ENCODE assay signal across 27 cellular contexts in genomic region chr1:231016966-231017365, GRCh38. TPM values are rescaled to one million over a fixed set of nuclear protein-coding genes. Genes with fewer than 3 reads are reported as not detected.
DNase-seq lines count a peak whose midpoint lies in the region; ATAC-seq, FAIRE-seq and TF ChIP-seq lines count a peak whose summit lies in the region.
"Had no signal": no experiment of that assay in that cellular context is flagged by ENCODE, and none has a peak within 500 bp of the region (broad histone marks: within the 10 kb centered on the region; RNA-seq: fewer than 3 reads in every experiment).

No MANE protein-coding gene starts in this region.

- H3K4me1 ChIP-seq in keratinocyte (ENCODE audit: control insufficient read depth, extremely low read depth, insufficient read depth, low read length) = peaks cover 53% of the 10 kb centered on the region
- H3K4me1 ChIP-seq: BLaER1 had no signal

- H3K27ac Mint-ChIP-seq in T-helper 17 cell = no peak overlapping the region
- no peak overlapping the region for H3K27ac Mint-ChIP-seq in activated naive CD8-positive, alpha-beta T cell treated with anti-CD3 and anti-CD28 coated beads for 36 hours
- H3K27ac Mint-ChIP-seq: CD4-positive, CD25-positive, alpha-beta regulatory T cell had no signal

- no peaks in the 10 kb centered on the region for H4K20me1 ChIP-seq in keratinocyte (ENCODE audit: control insufficient read depth, extremely low read depth, insufficient read depth, low read length)
- H4K20me1 ChIP-seq: BLaER1 had no signal

- H2AFZ ChIP-seq in keratinocyte (ENCODE audit: control insufficient read depth, low read length) = peak overlapping the region; percentile 34
- H2AFZ ChIP-seq: PC-9 had no signal

- no peak for TF ChIP-seq CTCF in AG04450 (IDR thresholded peaks at IDR 0.05; ENCODE audit: low read depth, low read length)
- no peak for TF ChIP-seq CTCF in keratinocyte (optimal IDR thresholded peaks at IDR 0.05 in 1 of 3, IDR thresholded peaks at IDR 0.05 in 1 of 3, conservative IDR thresholded peaks at IDR 0.05 in 1 of 3; ENCODE audit: extremely low read depth in 1 of 3, insufficient read depth in 2 of 3, low read length in 3 of 3)

- H3K79me2 ChIP-seq in keratinocyte (ENCODE audit: control insufficient read depth, insufficient read depth, low read length) = no peaks in the 10 kb centered on the region

- peaks cover 2% of the 10 kb centered on the region for H3K36me3 Mint-ChIP-seq in T-helper 17 cell (ENCODE audit: low read depth)
- H3K36me3 Mint-ChIP-seq in activated naive CD8-positive, alpha-beta T cell treated with anti-CD3 and anti-CD28 coated beads for 36 hours = peaks cover 3% of the 10 kb centered on the region

- peak overlapping the region; percentile 80 for H3K4me2 ChIP-seq in keratinocyte (ENCODE audit: control insufficient read depth, extremely low read depth, insufficient read depth, low read depth, low read length)
- H3K4me2 ChIP-seq: BLaER1, PC-9 had no signal

- H3K36me3 ChIP-seq in keratinocyte (ENCODE audit: control insufficient read depth in 2 of 2, extremely low read depth in 1 of 2, insufficient read depth in 2 of 2, low read length in 2 of 2) = no peaks in the 10 kb centered on the region

- POLR2A ChIA-PET in AG04450 (lab: Yijun Ruan, JAX) = no interaction called here

- H3K27me3 Mint-ChIP-seq in T-helper 17 cell = no peaks in the 10 kb centered on the region
- no peaks in the 10 kb centered on the region for H3K27me3 Mint-ChIP-seq in activated naive CD8-positive, alpha-beta T cell treated with anti-CD3 and anti-CD28 coated beads for 36 hours
- H3K27me3 Mint-ChIP-seq: CD4-positive, CD25-positive, alpha-beta regulatory T cell had no signal

- no peaks in the 10 kb centered on the region for H3K9me3 ChIP-seq in AG04450 (ENCODE audit: control insufficient read depth, insufficient read depth, low read length)
- no peaks in the 10 kb centered on the region for H3K9me3 ChIP-seq in T-helper 17 cell (ENCODE audit: control insufficient read depth, low read length, poor library complexity, severe bottlenecking)
- H3K9me3 ChIP-seq in keratinocyte (ENCODE audit: control insufficient read depth, low read depth, low read length) = no peaks in the 10 kb centered on the region
- H3K9me3 ChIP-seq: BLaER1 had no signal

- ATAC-seq in T-helper 17 cell = no peak
- ATAC-seq: HCT116, HepG2 had no signal

- H3K27me3 ChIP-seq in AG04450 (ENCODE audit: control insufficient read depth, insufficient read depth, low read length) (no peaks in the 10 kb centered on the region), keratinocyte (ENCODE audit: control insufficient read depth, extremely low read depth, insufficient read depth, low read length) (no peaks in the 10 kb centered on the region)
- H3K27me3 ChIP-seq: BLaER1 had no signal

- FAIRE-seq in keratinocyte (lab: Jason Lieb, UNC) = peak; percentile 96
- FAIRE-seq: GM12892, GM19239, HepG2 had no signal

- dilution Hi-C loops in keratinocyte (cut with MboI; ENCODE audit: extremely low pct_ligation_motif_present, low sequenced_read_pairs) = no loop called here

- H3K27ac ChIP-seq in AG04450 (ENCODE audit: low read depth, low read length) = peak overlapping the region; percentile 31
- peak overlapping the region; percentile 76 for H3K27ac ChIP-seq in epithelial cell of prostate
- peak overlapping the region; percentile 95 for H3K27ac ChIP-seq in keratinocyte (ENCODE audit: control insufficient read depth, insufficient read depth, low read length)
- H3K27ac ChIP-seq: BLaER1, PC-9 had no signal

- H3K9me1 ChIP-seq in keratinocyte (ENCODE audit: control insufficient read depth, extremely low read depth, insufficient read depth, low read length) = no peaks in the 10 kb centered on the region

- H3K9ac ChIP-seq in keratinocyte (ENCODE audit: control insufficient read depth, extremely low read depth, insufficient read depth, low read length) = peak overlapping the region; percentile 63
- H3K9ac ChIP-seq: BLaER1 had no signal

- CTCF ChIA-PET in AG04450 (lab: Charles Lee) = no interaction called here

- H3K4me3 Mint-ChIP-seq in T-helper 17 cell = peak overlapping the region; percentile 12
- H3K4me3 Mint-ChIP-seq in activated naive CD8-positive, alpha-beta T cell treated with anti-CD3 and anti-CD28 coated beads for 36 hours = no peak overlapping the region
- H3K4me3 Mint-ChIP-seq: CD4-positive, CD25-positive, alpha-beta regulatory T cell had no signal

- H3K9me3 Mint-ChIP-seq in activated naive CD8-positive, alpha-beta T cell treated with anti-CD3 and anti-CD28 coated beads for 36 hours = no peaks in the 10 kb centered on the region
- H3K9me3 Mint-ChIP-seq: CD4-positive, CD25-positive, alpha-beta regulatory T cell had no signal

- H3K4me3 ChIP-seq in AG04450 (ENCODE audit: low read depth, low read length) (no peak overlapping the region), keratinocyte (ENCODE audit: control insufficient read depth in 2 of 3, extremely low read depth in 1 of 3, insufficient read depth in 2 of 3, low read depth in 1 of 3, low read length in 3 of 3) (peak overlapping the region in 1 of 3 experiments; percentile 19)
- H3K4me3 ChIP-seq: BLaER1, PC-9 had no signal

- no peak for DNase-seq in AG04450 (ENCODE audit: low read depth, low spot score)
- no peak for DNase-seq in T-helper 17 cell
- DNase-seq in epithelial cell of prostate (ENCODE audit: low read depth, low spot score) = peak; percentile 60
- peak; percentile 82 for DNase-seq in keratinocyte (ENCODE audit: low read depth, low spot score)
- no peak for DNase-seq in NCI-H187 treated with DMSO at 0.1 percent for 48 hours (lab: John Stamatoyannopoulos, UW)
- DNase-seq in AML-193 (lab: John Stamatoyannopoulos, UW) = no peak
- no peak for DNase-seq in activated CD8-positive, alpha-beta memory T cell treated with anti-CD3 and anti-CD28 coated beads, Interleukin-2, amount 50 U/mL, for 4 hours
- DNase-seq in activated naive CD8-positive, alpha-beta T cell treated with anti-CD3 and anti-CD28 coated beads for 36 hours = no peak
- DNase-seq: 8988T; CD4-positive, CD25-positive, alpha-beta regulatory T cell; DMS153; DND-41; Kasumi-1; MV-4-11; NCI-H1105; NCI-H1436 treated with DMSO at 0.1 percent for 48 hours; NCI-H1930; NCI-H446; NCI-H82; NK-92 treated with Interleukin-12 subunit alpha and Interleukin-12 subunit beta, amount 100 ng/mL, for 24 hours; PC-9; SHP77 had no signal

- peaks cover 4% of the 10 kb centered on the region for H3K4me1 Mint-ChIP-seq in T-helper 17 cell
- peaks cover 5% of the 10 kb centered on the region for H3K4me1 Mint-ChIP-seq in activated naive CD8-positive, alpha-beta T cell treated with anti-CD3 and anti-CD28 coated beads for 36 hours

RNA-seq across cellular contexts. Expression of gene FAM89A, which starts 23.1 kb away (rescaled TPM):
- polyA plus RNA-seq in AG04450 (2011; rRNA removed) (11.0 and 13.8 TPM in 2 replicates), keratinocyte (23.2 to 51.7 TPM (median 32.3 TPM) in 3 replicates)
- 4.0 and 4.6 TPM in 2 replicates for polyA minus RNA-seq in AG04450 (2011; rRNA and poly(A)+ RNA removed)
- total RNA-seq in T-helper 17 cell = 1 to 10 TPM; 1.3 to 1.8 TPM
- polyA plus RNA-seq in keratinocyte (2011; ENCODE audit: low read depth) = 16.6 TPM
- polyA plus RNA-seq in keratinocyte (2011; cell fraction: cytosol; rRNA removed) = 31.0 and 43.8 TPM in 2 replicates
- 13.1 and 14.0 TPM in 2 replicates for polyA plus RNA-seq in keratinocyte (2011; cell fraction: nucleus; rRNA removed)
- polyA plus RNA-seq in keratinocyte (2012; ENCODE audit: low replicate concordance) = 14.4 and 52.2 TPM in 2 replicates
- 7.1 to 27.6 TPM (median 15.5 TPM) in 3 replicates for polyA minus RNA-seq in keratinocyte
- 15.0 TPM for polyA minus RNA-seq in keratinocyte (2011; cell fraction: cytosol; rRNA and poly(A)+ RNA removed)
- 4.2 and 9.9 TPM in 2 replicates for polyA minus RNA-seq in keratinocyte (2011; cell fraction: nucleus; rRNA and poly(A)+ RNA removed)
- 10 to 100 TPM; 12.2 to 15.2 TPM for total RNA-seq in activated naive CD8-positive, alpha-beta T cell treated with anti-CD3 and anti-CD28 coated beads for 36 hours

RNA-seq across cellular contexts. Expression of gene ARV1, which starts 38.1 kb away (rescaled TPM):
- polyA plus RNA-seq in AG04450 (2011; rRNA removed) = 26.5 and 37.2 TPM in 2 replicates
- 10.4 and 10.9 TPM in 2 replicates for polyA minus RNA-seq in AG04450 (2011; rRNA and poly(A)+ RNA removed)
- total RNA-seq in T-helper 17 cell = 1 to 10 TPM; 5.7 to 6.7 TPM
- polyA plus RNA-seq in keratinocyte = 20.7 to 38.1 TPM (median 30.7 TPM) in 3 replicates
- 9.6 TPM for polyA plus RNA-seq in keratinocyte (2011; ENCODE audit: low read depth)
- polyA plus RNA-seq in keratinocyte (2011; cell fraction: cytosol; rRNA removed) = 18.7 and 37.1 TPM in 2 replicates
- polyA plus RNA-seq in keratinocyte (2011; cell fraction: nucleus; rRNA removed) = 36.4 and 43.1 TPM in 2 replicates
- polyA plus RNA-seq in keratinocyte (2012; ENCODE audit: low replicate concordance) = 14.0 and 19.9 TPM in 2 replicates
- 3.7 to 12.9 TPM (median 11.0 TPM) in 3 replicates for polyA minus RNA-seq in keratinocyte
- polyA minus RNA-seq in keratinocyte (2011; cell fraction: cytosol; rRNA and poly(A)+ RNA removed) = 12.1 TPM
- polyA minus RNA-seq in keratinocyte (2011; cell fraction: nucleus; rRNA and poly(A)+ RNA removed) = 5.2 and 12.8 TPM in 2 replicates
- 10 to 100 TPM; 24.1 to 24.2 TPM for total RNA-seq in activated naive CD8-positive, alpha-beta T cell treated with anti-CD3 and anti-CD28 coated beads for 36 hours

RNA-seq across cellular contexts. Expression of gene TTC13, which starts 38.3 kb away (rescaled TPM):
- polyA plus RNA-seq in AG04450 (2011; rRNA removed) = 8.1 and 10.6 TPM in 2 replicates
- 5.8 and 8.6 TPM in 2 replicates for polyA minus RNA-seq in AG04450 (2011; rRNA and poly(A)+ RNA removed)
- 10 to 100 TPM; 27.4 to 34.7 TPM for total RNA-seq in T-helper 17 cell
- 4.0 to 8.3 TPM (median 6.7 TPM) in 3 replicates for polyA plus RNA-seq in keratinocyte
- 13.7 TPM for polyA plus RNA-seq in keratinocyte (2011; ENCODE audit: low read depth)
- 1.9 and 2.8 TPM in 2 replicates for polyA plus RNA-seq in keratinocyte (2011; cell fraction: cytosol; rRNA removed)
- polyA plus RNA-seq in keratinocyte (2011; cell fraction: nucleus; rRNA removed) = 16.8 and 20.0 TPM in 2 replicates
- polyA plus RNA-seq in keratinocyte (2012; ENCODE audit: low replicate concordance) = 3.9 and 9.1 TPM in 2 replicates
- polyA minus RNA-seq in keratinocyte = 3.9 to 14.7 TPM (median 5.6 TPM) in 3 replicates
- polyA minus RNA-seq in keratinocyte (2011; cell fraction: cytosol; rRNA and poly(A)+ RNA removed) = 2.9 TPM
- 6.3 and 11.6 TPM in 2 replicates for polyA minus RNA-seq in keratinocyte (2011; cell fraction: nucleus; rRNA and poly(A)+ RNA removed)
- total RNA-seq in activated naive CD8-positive, alpha-beta T cell treated with anti-CD3 and anti-CD28 coated beads for 36 hours = 10 to 100 TPM; 13.4 to 15.5 TPM

Comparison
In these comparisons a context has a peak if more than half of its experiments do, and no peak if none do; other contexts are left out.
1. DNase-seq: peak in epithelial cell of prostate (single experiment) and keratinocyte (single experiment); none in AG04450 (single experiment), T-helper 17 cell (0 of 3), NCI-H187 treated with DMSO at 0.1 percent for 48 hours (single experiment), AML-193 (0 of 2), activated CD8-positive, alpha-beta memory T cell treated with anti-CD3 and anti-CD28 coated beads, Interleukin-2, amount 50 U/mL, for 4 hours (single experiment) and activated naive CD8-positive, alpha-beta T cell treated with anti-CD3 and anti-CD28 coated beads for 36 hours (single experiment).
2. H3K27ac ChIP-seq: peak in every context shown above with its lines; median percentile 95 in keratinocyte; 76 in epithelial cell of prostate; 31 in AG04450.
3. RNA of gene FAM89A, which starts 23.1 kb away (total RNA-seq): 12.2 to 15.2 TPM in activated naive CD8-positive, alpha-beta T cell treated with anti-CD3 and anti-CD28 coated beads for 36 hours; 1.3 to 1.8 TPM in T-helper 17 cell; every median in the first group is over 4 times any median in the second.